Comparison of ENCODE assay signal across 9 cellular contexts in the genomic region with DNA sequence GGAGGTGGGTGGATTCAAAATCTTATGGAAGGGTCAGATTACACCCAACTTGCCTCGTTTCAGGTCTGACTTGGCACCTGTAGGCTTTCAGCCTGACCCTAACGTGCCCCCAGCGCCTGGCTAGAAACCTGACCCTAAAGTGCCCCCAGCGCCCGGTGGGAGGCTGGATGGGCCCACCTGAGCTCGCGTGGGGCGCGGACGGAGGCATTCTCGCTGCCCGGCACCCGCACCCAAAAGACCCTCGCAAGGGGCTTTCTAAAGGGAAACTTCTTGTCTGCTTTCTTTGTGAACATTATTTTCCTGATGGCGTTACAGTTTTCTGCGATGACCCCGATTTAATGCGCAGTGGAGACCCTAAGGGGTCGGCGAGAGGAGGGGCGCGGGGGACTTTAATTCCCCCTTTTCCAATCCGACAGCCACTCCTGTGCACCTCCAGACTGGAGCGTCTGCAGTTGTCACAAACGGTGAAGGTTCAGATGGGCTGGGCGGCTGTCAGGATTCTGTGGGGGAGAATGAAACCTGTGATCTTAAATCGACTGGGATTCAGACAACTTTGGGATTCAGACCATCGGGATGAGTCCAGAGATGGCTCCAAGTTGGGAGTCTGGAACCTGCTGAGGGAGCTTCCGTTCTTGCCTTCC. TPM values are rescaled to one million over a fixed set of nuclear protein-coding genes. Genes with fewer than 3 reads are reported as not detected.
DNase-seq lines count a peak whose midpoint lies in the region; TF ChIP-seq lines count a peak whose summit lies in the region.
"Had no signal": no experiment of that assay in that cellular context is flagged by ENCODE, and none has a peak within 500 bp of the region (broad histone marks: within the 10 kb centered on the region; RNA-seq: fewer than 3 reads in every experiment).

No MANE protein-coding gene starts in this region.

- H3K27me3 ChIP-seq in Karpas-422 (ENCODE audit: low read length) (peaks cover 2% of the 10 kb centered on the region; the same call in 1 of the 2 replicates), neuronal stem cell (ENCODE audit: control insufficient read depth in 3 of 3, insufficient read depth in 3 of 3, low read depth in 1 of 3, low read length in 3 of 3) (peaks cover 45 to 81% (median 61%) of the 10 kb centered on the region in 3 experiments)

- H3K9me2 ChIP-seq in Karpas-422 (replicated peaks; ENCODE audit: insufficient read depth, low read length), result no peaks in the 10 kb centered on the region

- peak overlapping the region; percentile 21 for H3K14ac ChIP-seq in neuronal stem cell (ENCODE audit: low read length)

- peaks cover 3% of the 10 kb centered on the region for H3K36me3 Mint-ChIP-seq in chondrocyte (ENCODE audit: low read depth)

- H3K9me3 Mint-ChIP-seq in chondrocyte (ENCODE audit: low read depth), result no peaks in the 10 kb centered on the region

- TF ChIP-seq CTCF in chondrocyte (IDR thresholded peaks at IDR 0.05), result no peak

- peak overlapping the region; percentile 27 for H3K18ac ChIP-seq in neuronal stem cell (ENCODE audit: low read length)

- H3K4me3 Mint-ChIP-seq in chondrocyte (ENCODE audit: unreplicated experiment), result peak overlapping the region; percentile 60

- WGBS in neuronal stem cell (ENCODE audit: extremely low coverage in 2 of 2, insufficient read length in 2 of 2, insufficient replicate concordance in 1 of 2), 2 donors, result no CpG with 5 or more reads among the region's 29 CpGs

- H3K27me3 Mint-ChIP-seq in chondrocyte (ENCODE audit: low read depth), result peaks cover 49% of the 10 kb centered on the region

- DNase-seq in Karpas-422 (no peak), chondrocyte (ENCODE audit: low spot score) (no peak), neuronal stem cell (ENCODE audit: low spot score) (no peak), germinal center (ENCODE audit: low spot score) (no peak), cerebellum (ENCODE audit: low spot score) (no peak), hepatic stellate cell (ENCODE audit: low spot score) (no peak), D341Med (ENCODE audit: low spot score) (no peak)

- no peaks in the 10 kb centered on the region for H3K4me1 ChIP-seq in ES-I3 (ENCODE audit: insufficient read depth, low read length)
- H3K4me1 ChIP-seq in Karpas-422 (ENCODE audit: low read length), result peaks cover 31% of the 10 kb centered on the region
- H3K4me1 ChIP-seq in neuronal stem cell (ENCODE audit: control insufficient read depth in 2 of 2, insufficient read depth in 1 of 2, low read depth in 1 of 2, low read length in 2 of 2), result peaks cover 10 to 17% of the 10 kb centered on the region in 2 donors

- no peak overlapping the region for H2AK5ac ChIP-seq in neuronal stem cell (ENCODE audit: low read depth, low read length)

- no peaks in the 10 kb centered on the region for H4K20me1 ChIP-seq in Karpas-422 (ENCODE audit: insufficient read depth, low read depth, low read length)

- no peak overlapping the region for H2BK12ac ChIP-seq in neuronal stem cell (ENCODE audit: low read length)

- H3K23ac ChIP-seq in neuronal stem cell (ENCODE audit: low read depth, low read length, poor library complexity), result peak overlapping the region; percentile 55

- H3K4me3 ChIP-seq in Karpas-422 (ENCODE audit: low read length) (peak overlapping the region; percentile 65; the same call in 1 of the 2 replicates), neuronal stem cell (ENCODE audit: low read length in 2 of 2) (peak overlapping the region; percentile 46 to 70)

- H4K91ac ChIP-seq in neuronal stem cell (ENCODE audit: low read depth, low read length, poor library complexity), result no peak overlapping the region

- no peak overlapping the region for H3K27ac ChIP-seq in Karpas-422 (ENCODE audit: low read length)
- H3K27ac ChIP-seq in neuronal stem cell (replicated peaks; ENCODE audit: low read length), result no peak overlapping the region
- H3K27ac ChIP-seq: brain microvascular endothelial cell had no signal

- H3K9ac ChIP-seq in ES-I3 (ENCODE audit: low read depth, low read length) (peak overlapping the region; percentile 89), Karpas-422 (ENCODE audit: low read length) (peak overlapping the region; percentile 60), neuronal stem cell (ENCODE audit: low read depth, low read length, poor library complexity) (peak overlapping the region; percentile 21)

- no peak overlapping the region for H2BK15ac ChIP-seq in neuronal stem cell (ENCODE audit: low read length)

- H3K4me2 ChIP-seq in Karpas-422 (ENCODE audit: low read depth, low read length, poor library complexity, severe bottlenecking) (peak overlapping the region; percentile 77), neuronal stem cell (ENCODE audit: insufficient read depth, low read length, poor library complexity, severe bottlenecking) (peak overlapping the region; percentile 86)

- H2AFZ ChIP-seq in Karpas-422 (ENCODE audit: low read length), result peak overlapping the region; percentile 77
- peak overlapping the region; percentile 89 for H2AFZ ChIP-seq in neuronal stem cell (ENCODE audit: low read length)

- no peak overlapping the region for H2BK120ac ChIP-seq in neuronal stem cell (ENCODE audit: low read depth, low read length)

- no peaks in the 10 kb centered on the region for H3K36me3 ChIP-seq in ES-I3 (ENCODE audit: insufficient read depth, low read length)
- no peaks in the 10 kb centered on the region for H3K36me3 ChIP-seq in Karpas-422 (ENCODE audit: insufficient read depth, low read length)
- H3K36me3 ChIP-seq in neuronal stem cell (replicated peaks in 1 of 2; ENCODE audit: control insufficient read depth in 2 of 2, insufficient read depth in 2 of 2, low read length in 2 of 2), result no peaks in the 10 kb centered on the region
- H3K36me3 ChIP-seq: brain microvascular endothelial cell had no signal

- H3K9me3 ChIP-seq in ES-I3 (ENCODE audit: control insufficient read depth, insufficient read depth, low read length), result no peaks in the 10 kb centered on the region
- no peaks in the 10 kb centered on the region for H3K9me3 ChIP-seq in Karpas-422 (ENCODE audit: low read length)
- no peaks in the 10 kb centered on the region for H3K9me3 ChIP-seq in neuronal stem cell (replicated peaks in 1 of 2; ENCODE audit: control insufficient read depth in 2 of 2, insufficient read depth in 1 of 2, low read depth in 1 of 2, low read length in 2 of 2)

- H3K4me1 Mint-ChIP-seq in chondrocyte (ENCODE audit: low read depth), result peaks cover 32% of the 10 kb centered on the region

- no peaks in the 10 kb centered on the region for H3K79me2 ChIP-seq in Karpas-422 (ENCODE audit: low read length)

- no peak overlapping the region for H4K8ac ChIP-seq in neuronal stem cell (ENCODE audit: low read depth, low read length)

- H3K4ac ChIP-seq in neuronal stem cell (ENCODE audit: low read length), result no peak overlapping the region

- H3K27ac Mint-ChIP-seq in chondrocyte (ENCODE audit: unreplicated experiment), result peak overlapping the region; percentile 54

- peaks cover 2% of the 10 kb centered on the region for H3K79me1 ChIP-seq in neuronal stem cell (ENCODE audit: low read depth, low read length)

- H2BK5ac ChIP-seq in neuronal stem cell (ENCODE audit: low read length), result peak overlapping the region; percentile 39

RNA-seq across cellular contexts. Expression of a gene that starts 0.7 kb away (rescaled TPM):
- total RNA-seq in Karpas-422 (2014; rRNA removed; shearing (Covaris generic); ENCODE audit: low replicate concordance), result 0.94 and 1.2 TPM in 2 replicates
- total RNA-seq in chondrocyte, result 0.31 to 0.80 TPM (median 0.49 TPM) in 3 replicates
- 0.08 TPM for polyA plus RNA-seq in neuronal stem cell (2013, experiment 1 of 2)
- polyA plus RNA-seq in neuronal stem cell (2013, experiment 2 of 2), result 0.06 TPM
- total RNA-seq in cerebellum, result 2.0 TPM

RNA-seq across cellular contexts. Expression of a gene that starts 28.8 kb away (rescaled TPM):
- 34.8 TPM in 2 replicates for total RNA-seq in Karpas-422 (2014; rRNA removed; shearing (Covaris generic); ENCODE audit: low replicate concordance)
- total RNA-seq in chondrocyte (30.3 to 33.7 TPM (median 30.8 TPM) in 3 replicates), cerebellum (16.8 TPM)
- 19.9 TPM for polyA plus RNA-seq in neuronal stem cell (2013, experiment 1 of 2)
- 19.3 TPM for polyA plus RNA-seq in neuronal stem cell (2013, experiment 2 of 2)

Comparison
In these comparisons a context has a peak if more than half of its experiments do, and no peak if none do; other contexts are left out.
1. H3K9ac ChIP-seq: peak in every context shown above with its lines; median percentile 89 in ES-I3; 60 in Karpas-422; 21 in neuronal stem cell.